Comparison of ENCODE assay signal across 13 cellular contexts in the genomic region with DNA sequence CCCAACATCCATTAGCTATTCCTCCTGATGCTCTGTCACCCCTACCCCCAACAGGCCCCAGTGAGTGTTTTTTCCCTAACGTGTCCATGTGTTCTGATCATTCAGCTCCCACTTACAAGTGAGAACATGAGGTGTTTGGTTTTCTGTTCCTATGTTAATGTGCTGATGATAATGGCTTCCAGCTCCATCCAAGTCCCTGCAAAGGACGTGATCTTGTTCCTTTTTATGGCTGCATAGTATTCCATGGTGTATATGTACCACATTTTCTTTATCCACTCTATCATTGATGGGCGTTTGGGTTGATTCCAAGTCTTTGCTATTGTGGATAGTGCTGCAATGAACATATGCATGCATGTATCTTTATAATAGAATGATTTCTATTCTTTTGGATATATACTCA. TPM values are rescaled to one million over a fixed set of nuclear protein-coding genes. Genes with fewer than 3 reads are reported as not detected.
"Had no signal": no experiment of that assay in that cellular context is flagged by ENCODE, and none has a peak within 500 bp of the region (broad histone marks: within the 10 kb centered on the region; RNA-seq: fewer than 3 reads in every experiment).

No MANE protein-coding gene starts in this region.

RNA-seq across cellular contexts. Expression of a gene that starts 47.8 kb away (rescaled TPM):
- total RNA-seq: activated B cell treated with CpG ODN at 0.5 μM for 24 hours; activated CD4-positive, alpha-beta memory T cell treated with anti-CD3 and anti-CD28 coated beads for 36 hours; activated CD4-positive, alpha-beta memory T cell treated with anti-CD3 and anti-CD28 coated beads, Interleukin-2, amount 10 ng/mL, durations not matched to agents 7 days and 5 days; activated CD4-positive, alpha-beta T cell treated with anti-CD3 and anti-CD28 coated beads for 36 hours; activated CD4-positive, alpha-beta T cell treated with anti-CD3 and anti-CD28 coated beads, Interleukin-2, amount 10 ng/mL, durations not matched to agents 24 days and 14 days; activated CD4-positive, alpha-beta T cell treated with anti-CD3 and anti-CD28 coated beads, Interleukin-2, amount 10 ng/mL, durations not matched to agents 7 days and 5 days; activated CD8-positive, alpha-beta memory T cell treated with anti-CD3 and anti-CD28 coated beads for 36 hours; activated CD8-positive, alpha-beta memory T cell treated with anti-CD3 and anti-CD28 coated beads, Interleukin-2, amount 10 ng/mL, durations not matched to agents 7 days and 5 days; activated CD8-positive, alpha-beta T cell treated with anti-CD3 and anti-CD28 coated beads for 36 hours; activated CD8-positive, alpha-beta T cell treated with anti-CD3 and anti-CD28 coated beads, Interleukin-2, amount 10 ng/mL, durations not matched to agents 7 days and 5 days; T-helper 1 cell treated with Interleukin-12 subunit alpha and Interleukin-12 subunit beta and Interleukin-4 antibody, amounts not matched to agents 30 ng/mL and 1 ng/mL, for 36 hours; T-helper 17 cell; T-helper 2 cell treated with Interferon-gamma antibody and Interleukin-4, amounts not matched to agents 100 ng/mL and 5 ng/mL, for 36 hours had no signal
